8 cellular contexts compared by ENCODE assay signal in the genomic region with DNA sequence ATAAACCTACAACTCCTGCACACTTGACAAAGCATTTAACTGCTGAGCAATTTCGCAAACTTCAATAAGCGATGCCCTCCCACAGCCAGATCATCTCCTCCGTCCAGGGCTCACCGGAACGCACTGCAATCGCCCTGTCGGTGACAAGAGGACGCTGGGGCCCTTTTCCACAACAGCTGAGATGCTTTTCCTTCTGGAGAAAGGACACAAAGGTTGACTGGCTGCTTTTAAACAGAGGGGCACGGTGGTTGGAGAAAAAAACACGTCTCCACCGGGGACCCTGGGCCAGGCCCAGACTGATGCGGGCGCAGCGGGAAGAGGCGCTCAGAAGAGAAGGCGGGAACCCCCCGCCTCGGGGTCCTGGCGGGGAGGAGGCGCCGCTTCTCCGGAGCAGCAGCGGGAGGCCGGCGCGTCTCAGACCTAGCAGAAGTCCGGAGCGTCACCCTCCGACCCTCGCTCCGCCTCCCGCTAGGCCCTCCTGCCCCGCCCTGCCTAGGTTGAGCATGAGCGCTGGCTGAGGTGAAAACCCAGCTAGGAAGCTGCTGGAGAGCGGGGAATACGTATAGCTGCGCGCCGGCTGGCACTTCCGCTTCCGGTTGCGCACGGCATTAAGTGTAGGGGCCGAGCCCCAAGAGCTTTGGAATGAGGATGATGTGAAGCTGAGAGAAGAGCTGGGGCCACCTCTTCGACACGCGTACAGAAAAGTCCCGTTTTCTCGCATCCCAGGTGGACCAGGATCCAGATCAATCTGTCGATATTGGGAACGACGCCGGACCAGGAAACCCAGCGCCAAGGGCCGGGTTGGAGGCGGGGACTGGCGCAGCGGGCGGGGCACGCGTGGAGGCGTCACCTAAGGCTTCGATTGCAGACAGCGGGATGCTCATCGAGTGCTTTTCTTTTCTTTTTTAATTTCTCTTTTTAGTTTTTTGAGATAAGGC. TPM values are rescaled to one million over a fixed set of nuclear protein-coding genes. Genes with fewer than 3 reads are reported as not detected.
A peak's percentile ranks its signal among the peaks of the same experiment; 100 is the strongest.
DNase-seq lines count a peak whose midpoint lies in the region; ATAC-seq and TF ChIP-seq lines count a peak whose summit lies in the region.

Gene ZNF846 (minus strand): TSS at position 564 of the 938 bp plus-strand sequence. CDS start 3,788 bp downstream, outside the sequence.

- no peak for TF ChIP-seq CTCF in AG04450 (IDR thresholded peaks at IDR 0.05; ENCODE audit: low read depth, low read length)

- ATAC-seq in GM18873 (IDR thresholded peaks at IDR 0.05; ENCODE audit: low FRiP score, unreplicated experiment) (peak; percentile 93), HG03139 (IDR thresholded peaks at IDR 0.05; ENCODE audit: unreplicated experiment) (peak; percentile 93)

- H3K27ac Mint-ChIP-seq in immature natural killer cell = peak within 1 kb of the TSS; percentile 96 to 99 (median 98)

- POLR2A ChIA-PET in AG04450 (lab: Yijun Ruan, JAX) = interaction anchor here (0.8 to 1.1 kb wide), 4 partner anchors 17 to 142 kb away, joined by 3 to 5 read pairs (median 4); no protein-coding TSS in a partner anchor

- H3K4me3 ChIP-seq in AG04450 (ENCODE audit: low read depth, low read length) = peak within 1 kb of the TSS; percentile 88

- CTCF ChIA-PET in AG04450 (lab: Charles Lee) = interaction anchor here (0.5 to 2.2 kb wide), 3 partner anchors 10 to 1187 kb away, joined by 3 to 8 read pairs (median 4); no protein-coding TSS in a partner anchor

- H3K27ac ChIP-seq in AG04450 (ENCODE audit: low read depth, low read length) = peak within 1 kb of the TSS; percentile 93

- peak within 1 kb of the TSS; percentile 97 to 99 (median 98) for H3K4me3 Mint-ChIP-seq in immature natural killer cell

- H3K36me3 Mint-ChIP-seq in immature natural killer cell = peaks cover 12 to 16% (median 14%) of the 10 kb centered on the region in 3 donors

- H3K9me3 ChIP-seq in AG04450 (ENCODE audit: control insufficient read depth, insufficient read depth, low read length) = peaks cover 13% of the 10 kb centered on the region

- peaks cover 0 to 12% (median 6%) of the 10 kb centered on the region in 6 donors for H3K9me3 Mint-ChIP-seq in immature natural killer cell

- DNase-seq in AG04450 (ENCODE audit: low read depth, low spot score) = peak; percentile 89
- peak; percentile 86 for DNase-seq in NCI-H2227 treated with DMSO at 0.1 percent for 48 hours (lab: John Stamatoyannopoulos, UW)
- DNase-seq in activated CD4-positive, CD25-positive, alpha-beta regulatory T cell (lab: John Stamatoyannopoulos, UW) = peak; percentile 83 to 86 (median 84)
- DNase-seq in central memory CD4-positive, alpha-beta T cell = peak; percentile 89
- DNase-seq in immature natural killer cell = peak; percentile 91 to 92 (median 92)
- peak; percentile 83 for DNase-seq in smooth muscle cell of the brain vasculature (ENCODE audit: low read depth, low spot score)

- peaks cover 2 to 6% (median 3%) of the 10 kb centered on the region in 3 donors for H3K27me3 Mint-ChIP-seq in immature natural killer cell (ENCODE audit: low read depth in 3 of 3)

- peaks cover 11 to 19% of the 10 kb centered on the region in 2 donors for H3K4me1 Mint-ChIP-seq in immature natural killer cell

- no peaks in the 10 kb centered on the region for H3K27me3 ChIP-seq in AG04450 (ENCODE audit: control insufficient read depth, insufficient read depth, low read length)

RNA-seq across cellular contexts. Expression of gene ZNF846, which starts in this region (rescaled TPM):
- 8.3 and 9.2 TPM in 2 replicates for polyA plus RNA-seq in AG04450 (2011; rRNA removed)
- 6.9 and 8.0 TPM in 2 replicates for polyA minus RNA-seq in AG04450 (2011; rRNA and poly(A)+ RNA removed)
- 1 to 10 TPM; 4.5 to 7.4 (median 6.1) TPM for polyA plus RNA-seq in immature natural killer cell

Comparison
In these comparisons a context has a peak if more than half of its experiments do, and no peak if none do; other contexts are left out.
1. Peak in every context shown above with its lines: DNase-seq, ATAC-seq, H3K4me3 ChIP-seq and H3K27ac ChIP-seq.